8 cellular contexts compared by ENCODE assay signal in the genomic region with DNA sequence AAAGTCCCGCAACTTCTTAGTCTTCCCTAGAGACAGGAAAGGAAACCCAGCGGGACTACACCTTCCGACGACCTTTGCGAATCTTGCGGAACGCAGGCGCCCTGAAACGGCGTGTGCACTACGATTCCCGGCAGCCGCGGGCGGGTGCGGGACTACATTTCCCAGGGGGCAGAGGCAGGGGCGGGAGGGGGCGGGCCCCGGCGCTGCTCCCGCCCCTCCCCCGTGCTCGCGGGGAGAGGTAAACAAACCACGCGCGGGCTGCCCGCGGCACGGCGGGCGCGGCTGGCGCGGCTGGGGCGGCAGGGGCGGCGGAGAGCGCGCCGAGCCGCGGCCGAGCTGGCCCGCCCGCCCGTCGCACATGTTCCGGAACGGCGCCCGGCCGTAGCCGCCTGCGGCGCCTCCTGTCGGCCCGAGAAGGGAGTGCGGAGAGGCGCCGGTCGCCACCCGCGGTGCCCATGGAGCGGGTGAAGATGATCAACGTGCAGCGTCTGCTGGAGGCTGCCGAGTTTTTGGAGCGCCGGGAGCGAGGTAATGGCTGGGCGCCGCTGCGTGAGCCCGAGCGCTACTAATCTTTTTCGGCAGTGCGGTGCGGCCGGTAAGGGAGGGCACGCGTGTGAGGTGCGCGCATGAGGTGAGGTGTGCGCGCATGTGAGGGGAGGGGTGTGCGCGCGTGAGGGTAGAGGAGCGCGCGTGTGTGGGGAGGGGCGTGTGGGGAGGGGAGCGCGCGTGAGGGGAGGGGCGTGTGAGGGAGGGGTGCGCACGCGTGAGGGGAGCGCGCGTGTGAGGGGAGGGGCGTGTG. TPM values are rescaled to one million over a fixed set of nuclear protein-coding genes. Genes with fewer than 3 reads are reported as not detected.
DNase-seq lines count a peak whose midpoint lies in the region; ATAC-seq and FAIRE-seq lines count a peak whose summit lies in the region.

No MANE protein-coding gene starts in this region.

- DNase-seq in Caki2 (ENCODE audit: low read depth) (peak; percentile 91), HTR-8/SVneo (ENCODE audit: insufficient read length, low spot score) (no peak), NOMO-1 treated with DMSO at 0.1 percent for 48 hours (lab: John Stamatoyannopoulos, UW; ENCODE audit: unreplicated experiment) (peak; percentile 87), epidermal melanocyte (ENCODE audit: insufficient read length, low spot score) (peak; percentile 64), midbrain (lab: John Stamatoyannopoulos, UW) (peak; percentile 96)
- DNase-seq in activated CD8-positive, alpha-beta memory T cell treated with anti-CD3 and anti-CD28 coated beads, Interleukin-2, amount 50 U/mL, for 48 hours: peak; percentile 90
- DNase-seq in stimulated activated CD8-positive, alpha-beta memory T cell treated with anti-CD3 and anti-CD28 coated beads, Interleukin-15, amount 100 ng/mL, for 4 hours (ENCODE audit: low read depth in 2 of 2): peak; percentile 69 to 75

- peak; percentile 51 for FAIRE-seq in HTR-8/SVneo (lab: Jason Lieb, UNC)

- in situ Hi-C loops in Caki2 (cut with HindIII; ENCODE audit: low pct_unique_long_range_greater_than_20kb, low sequenced_read_pairs): no loop called here

- ATAC-seq in GM21390 (IDR thresholded peaks at IDR 0.05; ENCODE audit: unreplicated experiment): peak; percentile 65

RNA-seq across cellular contexts. Expression of a gene that starts 18.6 kb away (rescaled TPM):
- total RNA-seq in Caki2 (2014; rRNA removed; shearing (Covaris generic); ENCODE audit: low replicate concordance): 20.6 and 31.8 TPM in 2 replicates
